In the genomic region with DNA sequence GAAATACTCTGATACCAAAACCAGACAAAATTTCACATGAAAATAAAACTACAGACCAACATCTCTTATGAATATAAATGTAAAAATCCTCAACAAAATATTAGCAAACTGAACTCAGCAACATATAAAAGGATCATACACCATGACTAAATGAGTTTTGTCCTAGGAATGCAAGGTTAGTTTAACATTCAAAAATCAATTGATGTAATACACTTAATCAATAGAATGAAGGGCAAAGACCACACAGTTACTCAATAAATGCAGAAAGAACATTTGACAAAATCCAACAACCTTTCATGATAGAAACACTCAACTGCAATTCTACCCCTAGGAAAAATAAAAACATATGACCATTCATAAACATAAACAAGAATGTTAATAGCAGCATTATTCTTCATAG, we compare ENCODE assay signal across 25 cellular contexts. TPM values are rescaled to one million over a fixed set of nuclear protein-coding genes. Genes with fewer than 3 reads are reported as not detected.
DNase-seq lines count a peak whose midpoint lies in the region; ATAC-seq, FAIRE-seq and TF ChIP-seq lines count a peak whose summit lies in the region.
"Had no signal": no experiment of that assay in that cellular context is flagged by ENCODE, and none has a peak within 500 bp of the region (broad histone marks: within the 10 kb centered on the region; RNA-seq: fewer than 3 reads in every experiment).

No MANE protein-coding gene starts in this region.

- no peak for FAIRE-seq in HepG2 (lab: Jason Lieb, UNC)
- no peak for FAIRE-seq in K562 (lab: Jason Lieb, UNC)
- FAIRE-seq: A549, D721Med, GM12878, GM12892, GM18507 had no signal

- H3K4me1 ChIP-seq in HepG2 (ENCODE audit: insufficient read depth, low read length) (no peaks in the 10 kb centered on the region), right lobe of liver (no peaks in the 10 kb centered on the region), K562 (replicated peaks in 1 of 2; ENCODE audit: control insufficient read depth in 2 of 2, insufficient read depth in 2 of 2, low read length in 2 of 2) (peaks cover 8 to 9% of the 10 kb centered on the region in 2 experiments)
- H3K4me1 ChIP-seq: Caco-2 had no signal

- H4K20me1 ChIP-seq in HepG2 (ENCODE audit: insufficient read depth, low read length) (no peaks in the 10 kb centered on the region), K562 (replicated peaks; ENCODE audit: control insufficient read depth, insufficient read depth, low read length) (no peaks in the 10 kb centered on the region)
- H4K20me1 ChIP-seq: BLaER1 treated with 17β-estradiol and CSF1 and Interleukin-3, amounts not matched to agents 10 nM and 100 nM had no signal

- intact Hi-C loops in HepG2 (cut with micrococcal nuclease; ENCODE audit: unreplicated experiment): no loop called here
- intact Hi-C loops in right lobe of liver (cut with DNase I): no loop called here
- intact Hi-C loops in K562 (cut with micrococcal nuclease): no loop called here

- ATAC-seq in HepG2 (no peak), right lobe of liver (no peak), K562 (no peak)
- ATAC-seq: A549; CD8-positive, alpha-beta T cell; GM12878 had no signal

- BruUV-seq in HepG2 (replicated peaks; lab: Mats Ljungman, UMichigan) (no TSS peak), K562 (replicated peaks; lab: Mats Ljungman, UMichigan) (no TSS peak)

- H3K9me3 ChIP-seq in HepG2 (ENCODE audit: low read length) (no peaks in the 10 kb centered on the region), right lobe of liver (no peaks in the 10 kb centered on the region), K562 (replicated peaks; ENCODE audit: control insufficient read depth, insufficient read depth, low read depth, low read length) (peaks cover 3% of the 10 kb centered on the region; the same call in 1 of the 2 replicates)
- H3K9me3 ChIP-seq: A549, Caco-2 had no signal

- TF ChIP-seq CTCF in HepG2 (CRISPR knock-in tag; IDR thresholded peaks at IDR 0.05) (no peak), right lobe of liver (IDR thresholded peaks at IDR 0.05) (no peak), K562 (IDR thresholded peaks at IDR 0.05 in 2 of 3, conservative IDR thresholded peaks at IDR 0.05 in 1 of 3; ENCODE audit: insufficient read depth in 2 of 3, low read depth in 1 of 3, low read length in 3 of 3) (no peak)

- H3K4me2 ChIP-seq in HepG2 (ENCODE audit: low read depth, low read length): no peak overlapping the region
- H3K4me2 ChIP-seq in K562 (ENCODE audit: insufficient read depth, low read length): no peak overlapping the region
- H3K4me2 ChIP-seq: A549; BLaER1 treated with 17β-estradiol and CSF1 and Interleukin-3, amounts not matched to agents 10 nM and 100 nM had no signal

- DNase-seq in HepG2 (ENCODE audit: low spot score): no peak
- DNase-seq in right lobe of liver: no peak
- DNase-seq in K562 (ENCODE audit: extremely low read depth in 1 of 4, low spot score in 3 of 4): no peak
- no peak for DNase-seq in medulla oblongata (ENCODE audit: extremely low spot score)
- no peak for DNase-seq in NCI-H187 treated with DMSO at 0.1 percent for 48 hours (lab: John Stamatoyannopoulos, UW)
- DNase-seq: AML-193; Caco-2; Calu3; CD4-positive, alpha-beta T cell; CD8-positive, alpha-beta T cell; DMS 273 treated with DMSO at 0.1 percent for 48 hours; DMS153; DMS53; DMS79; DND-41; EL; GDM1 had no signal

- TF ChIP-seq POLR2A in HepG2 (IDR thresholded peaks at IDR 0.05; ENCODE audit: insufficient read depth in 1 of 2, low read depth in 2 of 2, low read length in 2 of 2): no peak
- no peak for TF ChIP-seq POLR2A in right lobe of liver (IDR thresholded peaks at IDR 0.05)
- no peak for TF ChIP-seq POLR2A in K562 (conservative IDR thresholded peaks at IDR 0.05)

- CTCF ChIA-PET in HepG2 (lab: Yijun Ruan, JAX; ENCODE audit: low intra/inter-chr PET ratio, low total read pairs) (no interaction called here), K562 (lab: Yijun Ruan, JAX; ENCODE audit: low intra/inter-chr PET ratio) (no interaction called here)

- H3K9ac ChIP-seq in HepG2 (ENCODE audit: insufficient read depth, low read depth, low read length) (no peak overlapping the region), K562 (ENCODE audit: insufficient read depth in 1 of 2, low read depth in 2 of 2, low read length in 2 of 2) (no peak overlapping the region)
- H3K9ac ChIP-seq: BLaER1 treated with 17β-estradiol and CSF1 and Interleukin-3, amounts not matched to agents 10 nM and 100 nM had no signal

- H2AFZ ChIP-seq in HepG2 (ENCODE audit: low read length): no peak overlapping the region
- H2AFZ ChIP-seq in K562 (ENCODE audit: low read depth, low read length): no peak overlapping the region

- H3K27ac ChIP-seq in HepG2 (ENCODE audit: extremely low read length, insufficient read depth, low read length) (no peak overlapping the region), right lobe of liver (no peak overlapping the region), K562 (ENCODE audit: extremely low read depth, low read depth, low read length) (no peak overlapping the region)
- H3K27ac ChIP-seq: 22Rv1; A549; BLaER1 treated with 17β-estradiol and CSF1 and Interleukin-3, amounts not matched to agents 10 nM and 100 nM; C4-2B had no signal

- H3K9me1 ChIP-seq in K562 (ENCODE audit: control insufficient read depth, insufficient read depth, low read length): no peaks in the 10 kb centered on the region

- H3K36me3 ChIP-seq in HepG2 (replicated peaks in 1 of 2; ENCODE audit: control insufficient read depth in 1 of 2, insufficient read depth in 2 of 2, low read length in 2 of 2) (no peaks in the 10 kb centered on the region), right lobe of liver (no peaks in the 10 kb centered on the region), K562 (ENCODE audit: control insufficient read depth, insufficient read depth, low read length) (no peaks in the 10 kb centered on the region; the same call in 2 of the 3 replicates)
- H3K36me3 ChIP-seq: BLaER1 treated with 17β-estradiol and CSF1 and Interleukin-3, amounts not matched to agents 10 nM and 100 nM had no signal

- H3K27me3 ChIP-seq in HepG2 (ENCODE audit: control insufficient read depth in 1 of 2, insufficient read depth in 2 of 2, low read length in 2 of 2) (peaks cover 0 to 11% of the 10 kb centered on the region in 2 experiments; a peak in 1 of 5 replicates), right lobe of liver (no peaks in the 10 kb centered on the region), K562 (ENCODE audit: control insufficient read depth in 2 of 2, insufficient read depth in 2 of 2, low read length in 2 of 2) (no peaks in the 10 kb centered on the region)
- H3K27me3 ChIP-seq: BLaER1 treated with 17β-estradiol and CSF1 and Interleukin-3, amounts not matched to agents 10 nM and 100 nM had no signal

- H3K79me2 ChIP-seq in HepG2 (ENCODE audit: insufficient read depth, low read length) (no peaks in the 10 kb centered on the region), K562 (ENCODE audit: control insufficient read depth, insufficient read depth, low read length) (no peaks in the 10 kb centered on the region)

- TF ChIP-seq RAD21 in HepG2 (CRISPR knock-in tag; IDR thresholded peaks at IDR 0.05): no peak
- TF ChIP-seq RAD21 in K562 (CRISPR knock-in tag; conservative IDR thresholded peaks at IDR 0.05 in 1 of 2, IDR thresholded peaks at IDR 0.05 in 1 of 2): no peak

- in situ Hi-C loops in HepG2 (cut with HindIII; ENCODE audit: extremely low pct_ligation_motif_present, low pct_unique_long_range_greater_than_20kb) (no loop called here), K562 (cut with MboI) (no loop called here)

- H3K4me3 ChIP-seq in HepG2 (replicated peaks in 1 of 3; ENCODE audit: insufficient read depth in 1 of 3, low read depth in 2 of 3, low read length in 3 of 3): no peak overlapping the region
- H3K4me3 ChIP-seq in right lobe of liver: no peak overlapping the region
- H3K4me3 ChIP-seq in K562: no peak overlapping the region
- H3K4me3 ChIP-seq: A549; BLaER1 treated with 17β-estradiol and CSF1 and Interleukin-3, amounts not matched to agents 10 nM and 100 nM; GM12878 had no signal

- TF ChIP-seq EP300 in HepG2 (IDR thresholded peaks at IDR 0.05; ENCODE audit: low read depth in 2 of 2, low read length in 2 of 2) (no peak), HepG2 (CRISPR knock-in tag; IDR thresholded peaks at IDR 0.05; ENCODE audit: borderline replicate concordance) (no peak), K562 (IDR thresholded peaks at IDR 0.05; ENCODE audit: low read length) (no peak)

- POLR2A ChIA-PET in HepG2 (lab: Yijun Ruan, JAX) (no interaction called here), K562 (lab: Yijun Ruan, JAX) (interaction anchor here (0.6 kb wide), 1 partner anchor 25 kb away, joined by 3 read pairs; no protein-coding TSS in a partner anchor)

RNA-seq across cellular contexts. Expression of gene DCTD, which starts 50.2 kb away (rescaled TPM):
- total RNA-seq in HepG2 (2016; rRNA removed; fragmentation: Illumina TruSeq; extraction: Trizol) (67.2 and 85.1 TPM in 2 replicates), right lobe of liver (10 to 100 TPM; 45.7 to 61.3 (median 51.2) TPM), K562 (2014; rRNA removed) (54.8 and 63.8 TPM in 2 replicates), K562 (2014; rRNA removed; fragmentation: Illumina TruSeq; extraction: Trizol) (71.6 and 81.9 TPM in 2 replicates), K562 (2015; rRNA removed; fragmentation: Illumina TruSeq; extraction: Trizol) (75.1 and 76.5 TPM in 2 replicates), K562 (2021) (93.7 and 101 TPM in 2 replicates)
- 93.2 and 97.9 TPM in 2 replicates for total RNA-seq in HepG2 (2016; cell fraction: cytosol; rRNA removed; fragmentation: Illumina TruSeq; extraction: Trizol; ENCODE audit: low read depth)
- 65.6 and 88.0 TPM in 2 replicates for total RNA-seq in HepG2 (2016; cell fraction: insoluble cytoplasmic fraction; rRNA removed; fragmentation: Illumina TruSeq; extraction: Trizol)
- 145 and 146 TPM in 2 replicates for total RNA-seq in HepG2 (2016; cell fraction: membrane; rRNA removed; fragmentation: Illumina TruSeq; extraction: Trizol)
- total RNA-seq in HepG2 (2016; cell fraction: nucleus; rRNA removed; fragmentation: Illumina TruSeq; extraction: Trizol): 60.7 and 77.4 TPM in 2 replicates
- polyA plus RNA-seq in HepG2 (2011; rRNA removed) (94.2 and 95.3 TPM in 2 replicates), K562 (2011; rRNA removed) (113 and 114 TPM in 2 replicates), K562 (2014; fragmentation: Illumina TruSeq; extraction: Trizol) (94.6 and 99.4 TPM in 2 replicates), K562 (2014; fragmentation: Nextera tagmentation; extraction: Ambion mirVana) (10 to 100 TPM; 38.7 to 51.8 TPM), K562 (2014; rRNA removed) (80.0 and 81.8 TPM in 2 replicates)
- polyA plus RNA-seq in HepG2 (2011; cell fraction: cytosol; rRNA removed): 90.5 and 102 TPM in 2 replicates
- polyA plus RNA-seq in HepG2 (2011; cell fraction: nucleus; rRNA removed): 153 and 172 TPM in 2 replicates
- polyA plus RNA-seq in HepG2 (2012): 117 and 124 TPM in 2 replicates
- polyA plus RNA-seq in HepG2 (2016; cell fraction: cytosol; fragmentation: Illumina TruSeq; extraction: Trizol; ENCODE audit: low read depth): 108 and 123 TPM in 2 replicates
- polyA plus RNA-seq in HepG2 (2016; cell fraction: insoluble cytoplasmic fraction; fragmentation: Illumina TruSeq; extraction: Trizol; ENCODE audit: low read depth): 93.0 and 99.9 TPM in 2 replicates
- polyA plus RNA-seq in HepG2 (2016; cell fraction: membrane; fragmentation: Illumina TruSeq; extraction: Trizol; ENCODE audit: low read depth): 161 and 166 TPM in 2 replicates
- 128 and 143 TPM in 2 replicates for polyA plus RNA-seq in HepG2 (2016; cell fraction: nucleus; fragmentation: Illumina TruSeq; extraction: Trizol; ENCODE audit: insufficient read depth, low read depth)
- 48.3 and 75.7 TPM in 2 replicates for polyA minus RNA-seq in HepG2 (2011; rRNA and poly(A)+ RNA removed; ENCODE audit: low replicate concordance)
- 40.4 and 40.8 TPM in 2 replicates for polyA minus RNA-seq in HepG2 (2011; cell fraction: cytosol; rRNA and poly(A)+ RNA removed)
- 85.5 and 94.6 TPM in 2 replicates for polyA minus RNA-seq in HepG2 (2011; cell fraction: nucleus; rRNA and poly(A)+ RNA removed)
- total RNA-seq in K562 (2011; cell fraction: chromatin; rRNA removed; ENCODE audit: low replicate concordance): 102 and 114 TPM in 2 replicates
- total RNA-seq in K562 (2011; cell fraction: nucleolus; rRNA removed): 84.7 and 95.4 TPM in 2 replicates
- 123 and 174 TPM in 2 replicates for total RNA-seq in K562 (2011; cell fraction: nucleoplasm; rRNA removed)
- polyA plus RNA-seq in K562 (2011; cell fraction: cytosol; rRNA removed): 83.1 and 112 TPM in 2 replicates
- 148 and 169 TPM in 2 replicates for polyA plus RNA-seq in K562 (2011; cell fraction: nucleus; rRNA removed)
- 77.9 and 94.5 TPM in 2 replicates for polyA plus RNA-seq in K562 (2012)
- polyA minus RNA-seq in K562 (2011; rRNA and poly(A)+ RNA removed): 128 and 153 TPM in 2 replicates
- 40.1 and 42.8 TPM in 2 replicates for polyA minus RNA-seq in K562 (2011; cell fraction: cytosol; rRNA and poly(A)+ RNA removed)
- 45.5 and 68.2 TPM in 2 replicates for polyA minus RNA-seq in K562 (2011; cell fraction: nucleus; rRNA and poly(A)+ RNA removed)

Comparison
In these comparisons a context has a peak if more than half of its experiments do, and no peak if none do; other contexts are left out.
1. Of the 241 proteins assayed by ChIP-seq in both HepG2 and K562: peak only in HepG2: KAT2B; only in K562: none; in both: none; in neither: 240.